10 cellular contexts compared by ENCODE assay signal in the genomic region with DNA sequence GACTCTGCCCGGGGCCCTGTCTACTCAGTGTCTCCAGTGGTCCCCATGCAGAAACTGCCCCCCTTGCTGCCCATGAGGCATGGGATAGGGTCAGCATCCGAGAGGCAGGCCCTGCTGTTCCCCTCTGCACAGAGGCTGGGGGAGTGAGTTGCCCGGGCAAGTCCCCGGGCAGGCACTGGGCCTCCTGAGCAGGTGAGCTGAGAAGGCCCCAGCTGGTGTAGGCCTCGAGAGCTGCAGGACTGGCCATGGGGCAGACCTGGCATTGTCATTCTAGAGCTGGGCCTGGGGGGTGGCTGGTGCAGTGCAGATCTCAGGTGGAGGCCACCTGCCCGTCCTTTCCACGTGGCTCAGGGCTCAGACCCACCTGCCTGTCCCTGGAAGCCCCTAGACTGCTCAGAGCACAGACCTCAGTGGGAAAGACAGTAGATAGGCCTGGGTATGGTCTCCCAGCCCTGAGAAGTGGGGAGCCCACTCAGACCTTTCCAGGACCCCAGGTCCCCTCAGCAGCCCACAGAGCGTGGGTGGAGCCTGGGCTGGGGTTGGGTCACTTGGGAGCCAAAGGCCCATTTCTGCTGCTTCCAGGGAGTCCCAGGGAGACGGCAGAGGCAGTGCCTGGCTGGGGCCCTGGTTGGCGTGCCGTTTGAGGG. TPM values are rescaled to one million over a fixed set of nuclear protein-coding genes. Genes with fewer than 3 reads are reported as not detected.
DNase-seq lines count a peak whose midpoint lies in the region; ATAC-seq, FAIRE-seq and TF ChIP-seq lines count a peak whose summit lies in the region.
"Had no signal": no experiment of that assay in that cellular context is flagged by ENCODE, and none has a peak within 500 bp of the region (broad histone marks: within the 10 kb centered on the region; RNA-seq: fewer than 3 reads in every experiment).

No MANE protein-coding gene starts in this region.

- no peak overlapping the region for H3K27ac Mint-ChIP-seq in CD4-positive, alpha-beta T cell

- H3K36me3 ChIP-seq in HEK293 (ENCODE audit: control insufficient read depth in 2 of 2, insufficient read depth in 1 of 2, low read length in 2 of 2) (no peaks in the 10 kb centered on the region), bronchial epithelial cell (ENCODE audit: control insufficient read depth, insufficient read depth, low read length) (no peaks in the 10 kb centered on the region), neutrophil (no peaks in the 10 kb centered on the region)

- CTCF ChIA-PET in HEK293 (lab: Yijun Ruan, JAX) = interaction anchor here (0.6 kb wide), 1 partner anchor 92 kb away, joined by 3 read pairs; no protein-coding TSS in a partner anchor
- CTCF ChIA-PET in CD4-positive, alpha-beta T cell (lab: Charles Lee) = no interaction called here

- H3K27me3 ChIP-seq in bronchial epithelial cell (ENCODE audit: control insufficient read depth, insufficient read depth, low read length) (no peaks in the 10 kb centered on the region), neutrophil (no peaks in the 10 kb centered on the region)
- no peaks in the 10 kb centered on the region for H3K27me3 ChIP-seq in CD4-positive, alpha-beta T cell (ENCODE audit: control insufficient read depth, insufficient read depth, low read length)

- H3K4me1 Mint-ChIP-seq in CD4-positive, alpha-beta T cell (ENCODE audit: low read depth) = peaks cover 21% of the 10 kb centered on the region

- POLR2A ChIA-PET in HEK293 (lab: Yijun Ruan, JAX) = interaction anchor here (1.2 kb wide), 1 partner anchor 10 kb away, joined by 5 read pairs; no protein-coding TSS in a partner anchor
- POLR2A ChIA-PET in CD4-positive, alpha-beta T cell (lab: Charles Lee) = no interaction called here

- peaks cover 10% of the 10 kb centered on the region for H3K4me1 ChIP-seq in HEK293 (ENCODE audit: control insufficient read depth, insufficient read depth, low read length)
- H3K4me1 ChIP-seq in neutrophil (ENCODE audit: control insufficient read depth in 1 of 2, insufficient read depth in 1 of 2, low read depth in 1 of 2, low read length in 1 of 2) = peaks cover 54 to 71% of the 10 kb centered on the region in 2 experiments

- FAIRE-seq in bronchial epithelial cell (lab: Jason Lieb, UNC) (no peak), frontal cortex (lab: Jason Lieb, UNC) (no peak)
- FAIRE-seq: colon had no signal

- H3K27me3 Mint-ChIP-seq in CD4-positive, alpha-beta T cell = no peaks in the 10 kb centered on the region
- H3K27me3 Mint-ChIP-seq: activated B cell treated with CpG ODN at 0.5 μM for 24 hours had no signal

- H3K4me3 Mint-ChIP-seq in CD4-positive, alpha-beta T cell = no peak overlapping the region

- intact Hi-C loops in CD4-positive, alpha-beta T cell (cut with DNase I, micrococcal nuclease) = no loop called here

- no peak overlapping the region for H3K4me3 ChIP-seq in HEK293 (ENCODE audit: low read depth, low read length)
- H3K4me3 ChIP-seq in bronchial epithelial cell (ENCODE audit: low read depth, low read length) = no peak overlapping the region
- H3K4me3 ChIP-seq in neutrophil (ENCODE audit: low read depth in 1 of 2, low read length in 1 of 2) = peak overlapping the region; percentile 29 to 55

- H3K9me3 Mint-ChIP-seq in CD4-positive, alpha-beta T cell = no peaks in the 10 kb centered on the region
- H3K9me3 Mint-ChIP-seq: activated B cell treated with CpG ODN at 0.5 μM for 24 hours had no signal

- H3K27ac ChIP-seq in 22Rv1 (peak overlapping the region; percentile 30), HEK293 (ENCODE audit: extremely low read depth, low read depth, low read length) (peak overlapping the region; percentile 80), neutrophil (peak overlapping the region; percentile 82)
- H3K27ac ChIP-seq in CD4-positive, alpha-beta T cell (ENCODE audit: low read depth, low read length) = no peak overlapping the region

- H3K9me3 ChIP-seq in HEK293 (ENCODE audit: control insufficient read depth, insufficient read depth, low read depth, low read length) (no peaks in the 10 kb centered on the region), neutrophil (no peaks in the 10 kb centered on the region)
- no peaks in the 10 kb centered on the region for H3K9me3 ChIP-seq in CD4-positive, alpha-beta T cell (ENCODE audit: control insufficient read depth, low read length)

- TF ChIP-seq CTCF in 22Rv1 (IDR thresholded peaks at IDR 0.05) (no peak), HEK293 (tag by site-specific recombination; IDR thresholded peaks at IDR 0.05) (no peak), bronchial epithelial cell (IDR thresholded peaks at IDR 0.05; ENCODE audit: insufficient read depth, low read length, severe bottlenecking) (no peak), neutrophil (IDR thresholded peaks at IDR 0.05) (no peak)
- no peak for TF ChIP-seq CTCF in CD4-positive, alpha-beta T cell (IDR thresholded peaks at IDR 0.05)

- no peaks in the 10 kb centered on the region for H3K36me3 Mint-ChIP-seq in CD4-positive, alpha-beta T cell (ENCODE audit: low read depth)

- no peak for ATAC-seq in CD4-positive, alpha-beta T cell (ENCODE audit: poor library complexity)

- peak; percentile 62 for DNase-seq in bronchial epithelial cell (ENCODE audit: low read depth)
- no peak for DNase-seq in frontal cortex (ENCODE audit: low spot score in 2 of 2)
- DNase-seq in CD4-positive, alpha-beta T cell = no peak
- no peak for DNase-seq in GF-D8 (lab: John Stamatoyannopoulos, UW)
- no peak for DNase-seq in iPS-NIHi11 (ENCODE audit: low spot score)
- DNase-seq: activated B cell treated with CpG ODN at 0.5 μM for 24 hours had no signal

TF ChIP-seq in HEK293, 187 proteins besides CTCF, POLR2A, EP300 and RAD21:
- peak; percentile 60; the same call in 1 of the 2 replicates for TF ChIP-seq ZFHX2 (tag by site-specific recombination; conservative IDR thresholded peaks at IDR 0.05)
- peak; percentile 57 for TF ChIP-seq ZNF335 (tag by site-specific recombination; conservative IDR thresholded peaks at IDR 0.05)
- TF ChIP-seq ZNF529 (tag by site-specific recombination; IDR thresholded peaks at IDR 0.05; ENCODE audit: insufficient replicate concordance) = no peak
- no peak for TF ChIP-seq KLF1 (tag by site-specific recombination; IDR thresholded peaks at IDR 0.05)
- peak; percentile 8 for TF ChIP-seq ZBTB26 (tag by site-specific recombination; optimal IDR thresholded peaks at IDR 0.05)
- 0 out of 2 replicates have a peak, but pooled peaks have one; percentile 28 for TF ChIP-seq HIC1 (tag by site-specific recombination; IDR thresholded peaks at IDR 0.05)
- 0 out of 2 replicates have a peak, but pooled peaks have one; percentile 14 for TF ChIP-seq KLF9 (tag by site-specific recombination; IDR thresholded peaks at IDR 0.05; ENCODE audit: low read depth)
- TF ChIP-seq ZNF292 (tag by site-specific recombination; IDR thresholded peaks at IDR 0.05; ENCODE audit: borderline replicate concordance, low read depth) = no peak
- peak; percentile 16; the same call in 1 of the 2 replicates for TF ChIP-seq PRDM4 (tag by site-specific recombination; IDR thresholded peaks at IDR 0.05)
- 0 out of 2 replicates have a peak, but pooled peaks have one; percentile 20 for TF ChIP-seq ZEB2 (tag by site-specific recombination; IDR thresholded peaks at IDR 0.05)

RNA-seq across cellular contexts. Expression of gene NOTCH1, which starts 4.7 kb away (rescaled TPM):
- total RNA-seq in bronchial epithelial cell = 70.0 and 90.4 TPM in 2 replicates
- 15.9 TPM for total RNA-seq in frontal cortex
- total RNA-seq in CD4-positive, alpha-beta T cell = 10 to 100 TPM; 30.8 to 34.2 TPM

Comparison
In these comparisons a context has a peak if more than half of its experiments do, and no peak if none do; other contexts are left out.
1. H3K4me3 ChIP-seq: peak in neutrophil (2 of 2); none in HEK293 (single experiment) and bronchial epithelial cell (single experiment).